Comparison of ENCODE assay signal across 8 cellular contexts in genomic region chr14:77124345-77125274, GRCh38.
DNase-seq lines count a peak whose midpoint lies in the region; TF ChIP-seq lines count a peak whose summit lies in the region.

No MANE protein-coding gene starts in this region.

- H3K27ac ChIP-seq in subcutaneous abdominal adipose tissue (ENCODE audit: low read depth, low read length), result no peak overlapping the region

- H3K4me1 Mint-ChIP-seq in nephron, result peaks cover 11% of the 10 kb centered on the region

- peaks cover 5 to 42% (median 33%) of the 10 kb centered on the region in 5 donors for H3K4me1 ChIP-seq in subcutaneous abdominal adipose tissue (ENCODE audit: control insufficient read depth in 5 of 5, insufficient read depth in 5 of 5, low read length in 5 of 5)

- peaks cover 0 to 14% (median 11%) of the 10 kb centered on the region in 5 donors for H3K36me3 ChIP-seq in subcutaneous abdominal adipose tissue (ENCODE audit: control insufficient read depth in 5 of 5, insufficient read depth in 5 of 5, low read length in 5 of 5)

- in situ Hi-C loops in GM13977 (cut with MboI; ENCODE audit: low pct_unique_long_range_greater_than_20kb, low sequenced_read_pairs, unreplicated experiment), result loop anchor here (25.0 kb wide), 1 partner anchor 413 kb away; no protein-coding TSS in a partner anchor

- H3K36me3 Mint-ChIP-seq in nephron (ENCODE audit: low read depth), result peaks cover 7% of the 10 kb centered on the region

- peaks cover 73% of the 10 kb centered on the region for H3K27me3 Mint-ChIP-seq in nephron (ENCODE audit: low read depth)

- H3K27ac Mint-ChIP-seq in nephron, result no peak overlapping the region

- no peaks in the 10 kb centered on the region for H3K9me3 ChIP-seq in subcutaneous abdominal adipose tissue (ENCODE audit: control insufficient read depth in 5 of 5, low read length in 5 of 5)

- DNase-seq in GM13977 (ENCODE audit: low spot score) (peak; percentile 79), NCI-H748 (lab: John Stamatoyannopoulos, UW; ENCODE audit: unreplicated experiment) (peak; percentile 81), activated T-helper 1 cell treated with Interleukin-2 at 50 U/mL for 16 hours (ENCODE audit: low read depth) (peak; percentile 72), fibroblast of peridontal ligament (ENCODE audit: extremely low read depth) (peak; percentile 15), GOT3 (lab: John Stamatoyannopoulos, UW) (no peak)
- no peak for DNase-seq in NK-92 treated with Interleukin-12 subunit alpha and Interleukin-12 subunit beta, amount 100 ng/mL, for 24 hours (lab: John Stamatoyannopoulos, UW)

- H3K4me3 ChIP-seq in subcutaneous abdominal adipose tissue (ENCODE audit: low read depth in 1 of 5, low read length in 5 of 5), result peak overlapping the region; percentile 66 to 82 (median 74)

- H3K9ac ChIP-seq in subcutaneous abdominal adipose tissue (ENCODE audit: low read length in 5 of 5), result peak overlapping the region in 4 of 5 donors; percentile 26 to 65 (median 45)

- TF ChIP-seq CTCF in GM13977 (IDR thresholded peaks at IDR 0.05; ENCODE audit: extremely low read depth, insufficient read depth, missing control alignments) (peak; percentile 87), nephron (IDR thresholded peaks at IDR 0.05; ENCODE audit: unreplicated experiment in 3 of 3) (peak; percentile 42 to 62 (median 57))

- H3K9me3 Mint-ChIP-seq in nephron, result no peaks in the 10 kb centered on the region

- H3K27me3 ChIP-seq in subcutaneous abdominal adipose tissue (ENCODE audit: control insufficient read depth in 5 of 5, insufficient read depth in 4 of 5, low read length in 5 of 5), result peaks cover 0 to 9% (median 7%) of the 10 kb centered on the region in 5 donors

- H3K4me3 Mint-ChIP-seq in nephron, result peak overlapping the region; percentile 61 to 76 (median 74)

Comparison
In these comparisons a context has a peak if more than half of its experiments do, and no peak if none do; other contexts are left out.
1. DNase-seq: peak in GM13977 (single experiment), NCI-H748 (single experiment), activated T-helper 1 cell treated with Interleukin-2 at 50 U/mL for 16 hours (single experiment) and fibroblast of peridontal ligament (single experiment); none in NK-92 treated with Interleukin-12 subunit alpha and Interleukin-12 subunit beta, amount 100 ng/mL, for 24 hours (single experiment) and GOT3 (single experiment).